In genomic region chr19:45508681-45508930, GRCh38 we compare ENCODE assay signal across 8 cellular contexts. TPM values are rescaled to one million over a fixed set of nuclear protein-coding genes. Genes with fewer than 3 reads are reported as not detected.
DNase-seq lines count a peak whose midpoint lies in the region; ATAC-seq, FAIRE-seq and TF ChIP-seq lines count a peak whose summit lies in the region.

No MANE protein-coding gene starts in this region.

- H3K4me3 ChIP-seq in Peyer's patch = peak overlapping the region; percentile 84 to 100 (median 100)
- H3K4me3 ChIP-seq in esophagus (ENCODE audit: low read depth in 1 of 2, low read length in 2 of 2) = peak overlapping the region; percentile 87 to 88

- H3K36me3 ChIP-seq in Peyer's patch (no peaks in the 10 kb centered on the region), esophagus (ENCODE audit: control insufficient read depth in 2 of 2, insufficient read depth in 2 of 2, low read length in 1 of 2) (no peaks in the 10 kb centered on the region)

- intact Hi-C loops in posterior cingulate gyrus (cut with DNase I) = no loop called here

- peak overlapping the region; percentile 49 for H3K27ac Mint-ChIP-seq in progenitor cell of endocrine pancreas

- 0 to 3% methylated on average over 6 of the region's 6 CpGs for WGBS in esophagus, 2 donors

- ATAC-seq in HG02884 (IDR thresholded peaks at IDR 0.05; ENCODE audit: unreplicated experiment) = no peak
- no peak for ATAC-seq in HG02571 (IDR thresholded peaks at IDR 0.05; ENCODE audit: unreplicated experiment)

- H3K9me3 ChIP-seq in Peyer's patch = no peaks in the 10 kb centered on the region
- no peaks in the 10 kb centered on the region for H3K9me3 ChIP-seq in esophagus (ENCODE audit: control insufficient read depth in 2 of 2, insufficient read depth in 1 of 2, low read depth in 1 of 2, low read length in 1 of 2)

- H3K4me1 ChIP-seq in Peyer's patch (peaks cover 0 to 52% (median 12%) of the 10 kb centered on the region in 4 donors), esophagus (ENCODE audit: control insufficient read depth in 2 of 2, insufficient read depth in 2 of 2, low read length in 1 of 2) (peaks cover 0 to 3% of the 10 kb centered on the region in 2 donors)

- TF ChIP-seq CTCF in Peyer's patch (IDR thresholded peaks at IDR 0.05) = no peak
- no peak for TF ChIP-seq CTCF in progenitor cell of endocrine pancreas (IDR thresholded peaks at IDR 0.05; ENCODE audit: unreplicated experiment)

- peak overlapping the region; percentile 81 for H3K4me3 Mint-ChIP-seq in progenitor cell of endocrine pancreas (ENCODE audit: low read depth)

- H3K4me1 Mint-ChIP-seq in progenitor cell of endocrine pancreas (ENCODE audit: low read depth) = peaks cover 10% of the 10 kb centered on the region

- no peaks in the 10 kb centered on the region for H3K9me3 Mint-ChIP-seq in progenitor cell of endocrine pancreas (ENCODE audit: low read depth)

- no peak for FAIRE-seq in H54 (lab: Jason Lieb, UNC)

- peak overlapping the region; percentile 93 to 98 (median 98) for H3K27ac ChIP-seq in Peyer's patch
- peak overlapping the region; percentile 87 to 98 for H3K27ac ChIP-seq in esophagus (ENCODE audit: low read depth in 2 of 2, low read length in 1 of 2)

- no peaks in the 10 kb centered on the region for H3K27me3 ChIP-seq in Peyer's patch
- H3K27me3 ChIP-seq in esophagus (ENCODE audit: control insufficient read depth in 1 of 2, insufficient read depth in 2 of 2, low read length in 2 of 2) = no peaks in the 10 kb centered on the region

- DNase-seq in EL = peak; percentile 38
- DNase-seq in Peyer's patch = no peak
- DNase-seq in progenitor cell of endocrine pancreas (ENCODE audit: low spot score, unreplicated experiment) = no peak
- DNase-seq in posterior cingulate gyrus = no peak
- no peak for DNase-seq in H54 (ENCODE audit: insufficient read length, low spot score)

- H3K36me3 Mint-ChIP-seq in progenitor cell of endocrine pancreas (ENCODE audit: insufficient read depth) = no peaks in the 10 kb centered on the region

- TF ChIP-seq POLR2A in Peyer's patch (IDR thresholded peaks at IDR 0.05) (no peak), H54 (IDR thresholded peaks at IDR 0.05; ENCODE audit: low read depth, low read length) (no peak)

- no peaks in the 10 kb centered on the region for H3K27me3 Mint-ChIP-seq in progenitor cell of endocrine pancreas

RNA-seq across cellular contexts. Expression of gene VASP, which starts 1.3 kb away (rescaled TPM):
- total RNA-seq in Peyer's patch (100 to 1,000 TPM in 3 of 4 donors, 10 to 100 TPM in 1; 81.7 to 123 (median 112) TPM), progenitor cell of endocrine pancreas (93.4 and 94.9 TPM in 2 replicates)
- polyA plus RNA-seq in esophagus = 10 to 100 TPM; 35.5 to 36.5 TPM

RNA-seq across cellular contexts. Expression of gene PPM1N, which starts 10.4 kb away (rescaled TPM):
- total RNA-seq in Peyer's patch (1 to 10 TPM in 2 of 4 donors, not detected in 2; 1.5 to 1.7 TPM), progenitor cell of endocrine pancreas (0.62 TPM in 1 of 2 replicates, not detected in the other)
- polyA plus RNA-seq in esophagus = 1 to 10 TPM; 2.3 to 2.5 TPM

RNA-seq across cellular contexts. Expression of gene RTN2, which starts 11.8 kb away (rescaled TPM):
- total RNA-seq in Peyer's patch (10 to 100 TPM in 1 of 4 donors, 1 to 10 TPM in 2, under 1 TPM in 1; 0.53 to 42.1 (median 4.3) TPM), progenitor cell of endocrine pancreas (17.9 and 21.6 TPM in 2 replicates)
- 1 to 10 TPM; 2.4 to 5.1 TPM for polyA plus RNA-seq in esophagus

RNA-seq across cellular contexts. Expression of gene FOSB, which starts 40.8 kb away (rescaled TPM):
- 10 to 100 TPM in 2 of 4 donors, 1 to 10 TPM in 1, under 1 TPM in 1; 0.85 to 56.1 (median 9.6) TPM for total RNA-seq in Peyer's patch
- 10 to 100 TPM in 1 of 2 donors, 1 to 10 TPM in 1; 1.1 to 13.8 TPM for polyA plus RNA-seq in esophagus
- total RNA-seq in progenitor cell of endocrine pancreas = 5.3 and 7.3 TPM in 2 replicates
